ENCODE assay signal across 15 cellular contexts in genomic region chr2:47632754-47633153, GRCh38.
"Had no signal": no experiment of that assay in that cellular context is flagged by ENCODE, and none has a peak within 500 bp of the region (broad histone marks: within the 10 kb centered on the region; RNA-seq: fewer than 3 reads in every experiment).

No MANE protein-coding gene starts in this region.

- H3K4me1 ChIP-seq: parathyroid adenoma, stomach, transverse colon had no signal

- H3K9me3 ChIP-seq: sigmoid colon, stomach, thoracic aorta, transverse colon had no signal

- H3K4me3 ChIP-seq: coronary artery, neural progenitor cell, sigmoid colon, skin epidermis, stomach, thoracic aorta, transverse colon had no signal

- H2AFZ ChIP-seq: neural progenitor cell, parathyroid adenoma had no signal

- DNase-seq: effector CD4-positive, alpha-beta T cell; erythroblast; foreskin melanocyte; hippocampal formation; natural killer cell; sigmoid colon; stimulated activated CD4-positive, alpha-beta T cell treated with anti-CD3 and anti-CD28 coated beads, Interleukin-12 subunit alpha, Interleukin-12 subunit beta, amount 100 ng/mL, for 4 hours; stimulated activated naive CD4-positive, alpha-beta T cell had no signal

- H3K9ac ChIP-seq: neural progenitor cell, parathyroid adenoma had no signal

- H3K79me2 ChIP-seq: parathyroid adenoma had no signal

- H3K36me3 ChIP-seq: neural progenitor cell, sigmoid colon, stomach, thoracic aorta, transverse colon had no signal

- H3K4me2 ChIP-seq: neural progenitor cell had no signal

- H3K27me3 ChIP-seq: neural progenitor cell, sigmoid colon, stomach, transverse colon had no signal

- H3K27ac ChIP-seq: coronary artery, neural progenitor cell, parathyroid adenoma, sigmoid colon, skin epidermis, stomach, transverse colon had no signal
